In the genomic region with DNA sequence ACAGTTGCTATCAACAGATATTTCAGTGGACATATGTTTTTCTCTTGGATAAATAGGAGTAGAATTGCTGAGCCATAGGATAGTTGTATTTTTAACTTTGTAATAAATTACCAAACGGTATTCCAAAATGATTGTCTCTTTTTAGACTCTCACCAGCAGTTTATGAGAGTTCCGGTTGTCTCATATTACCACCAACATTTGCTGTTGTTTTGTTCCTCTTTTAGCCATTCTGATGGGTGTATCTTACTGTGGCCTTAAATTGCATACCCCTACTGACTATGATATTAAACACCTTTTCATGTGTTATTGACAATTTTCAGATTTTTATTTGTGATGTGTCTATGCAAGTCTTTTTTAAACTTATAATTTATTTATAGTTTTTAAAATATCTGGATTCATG, we compare ENCODE assay signal across 16 cellular contexts. TPM values are rescaled to one million over a fixed set of nuclear protein-coding genes. Genes with fewer than 3 reads are reported as not detected.
DNase-seq lines count a peak whose midpoint lies in the region; ATAC-seq and TF ChIP-seq lines count a peak whose summit lies in the region.
"Had no signal": no experiment of that assay in that cellular context is flagged by ENCODE, and none has a peak within 500 bp of the region (broad histone marks: within the 10 kb centered on the region; RNA-seq: fewer than 3 reads in every experiment).

No MANE protein-coding gene starts in this region.

- 0 out of 2 replicates have a peak, but pooled peaks cover 2% of the 10 kb centered on the region for H4K20me1 ChIP-seq in SU-DHL-6 (ENCODE audit: low read depth, low read length)
- H4K20me1 ChIP-seq: BLaER1 had no signal

- H3K27ac ChIP-seq in SU-DHL-6 (ENCODE audit: low read depth, low read length): no peak overlapping the region
- H3K27ac ChIP-seq: BLaER1 had no signal

- H3K27me3 ChIP-seq in SU-DHL-6 (ENCODE audit: low read length): no peaks in the 10 kb centered on the region
- H3K27me3 ChIP-seq: BLaER1 had no signal

- no peak overlapping the region for H3K9ac ChIP-seq in SU-DHL-6 (ENCODE audit: low read length)
- H3K9ac ChIP-seq: BLaER1 had no signal

- no peaks in the 10 kb centered on the region for H3K9me3 Mint-ChIP-seq in memory B cell
- H3K9me3 Mint-ChIP-seq in osteocyte (ENCODE audit: unreplicated experiment): no peaks in the 10 kb centered on the region
- H3K9me3 Mint-ChIP-seq: CD4-positive, alpha-beta memory T cell had no signal

- ATAC-seq in HG02610 (IDR thresholded peaks at IDR 0.05; ENCODE audit: unreplicated experiment) (peak; percentile 45), memory B cell (ENCODE audit: low read depth) (peak; percentile 61), HG02642 (IDR thresholded peaks at IDR 0.05; ENCODE audit: poor library complexity, unreplicated experiment) (no peak), HG03097 (IDR thresholded peaks at IDR 0.05; ENCODE audit: low FRiP score, unreplicated experiment) (no peak)
- ATAC-seq: GM12878, SK-N-SH treated with all-trans-retinoic acid at 6 μM for 48 hours had no signal

- peaks cover 22% of the 10 kb centered on the region for H3K79me2 ChIP-seq in SU-DHL-6 (ENCODE audit: insufficient read depth, low read length)

- DNase-seq in MV-4-11 (lab: John Stamatoyannopoulos, UW) (peak; percentile 22), memory B cell (ENCODE audit: low spot score in 2 of 2) (no peak), mesenteric fat pad (ENCODE audit: low spot score) (no peak), osteocyte (ENCODE audit: extremely low spot score, unreplicated experiment) (no peak)
- DNase-seq: CD4-positive, alpha-beta memory T cell; NCI-H1092 treated with DMSO at 0.1 percent for 48 hours; NCI-H2081; NK-92 treated with Interleukin-12 subunit alpha and Interleukin-12 subunit beta, amount 100 ng/mL, for 24 hours; SHP77 had no signal

- H3K9me2 ChIP-seq in SU-DHL-6 (replicated peaks; ENCODE audit: insufficient read depth, low read length): no peaks in the 10 kb centered on the region

- H3K4me2 ChIP-seq in SU-DHL-6 (ENCODE audit: low read depth, low read length, poor library complexity, severe bottlenecking): peak overlapping the region; percentile 5
- H3K4me2 ChIP-seq: BLaER1 had no signal

- H3K27ac Mint-ChIP-seq in memory B cell (peak overlapping the region; percentile 8), osteocyte (ENCODE audit: unreplicated experiment) (no peak overlapping the region)

- H2AFZ ChIP-seq in SU-DHL-6 (ENCODE audit: low read depth, low read length, severe bottlenecking): no peak overlapping the region

- H3K4me3 ChIP-seq in SU-DHL-6 (ENCODE audit: insufficient read depth, low read length, poor library complexity, severe bottlenecking): no peak overlapping the region
- H3K4me3 ChIP-seq: BLaER1, GM12878 had no signal

- no peaks in the 10 kb centered on the region for H3K27me3 Mint-ChIP-seq in memory B cell
- no peaks in the 10 kb centered on the region for H3K27me3 Mint-ChIP-seq in osteocyte (ENCODE audit: unreplicated experiment)
- H3K27me3 Mint-ChIP-seq: CD4-positive, alpha-beta memory T cell had no signal

- no peaks in the 10 kb centered on the region for H3K9me3 ChIP-seq in SU-DHL-6 (ENCODE audit: insufficient read depth, low read length)
- H3K9me3 ChIP-seq: BLaER1 had no signal

- TF ChIP-seq CTCF in SU-DHL-6 (IDR thresholded peaks at IDR 0.05; ENCODE audit: insufficient read depth, low read length, poor library complexity, severe bottlenecking): no peak
- no peak for TF ChIP-seq CTCF in osteocyte (IDR thresholded peaks at IDR 0.05)

- H3K36me3 ChIP-seq in SU-DHL-6 (ENCODE audit: low read length): peaks cover 11% of the 10 kb centered on the region; the same call in 1 of the 2 replicates

- H3K4me3 Mint-ChIP-seq in memory B cell (no peak overlapping the region), osteocyte (ENCODE audit: unreplicated experiment) (no peak overlapping the region)
- H3K4me3 Mint-ChIP-seq: CD4-positive, alpha-beta memory T cell had no signal

- H3K4me1 Mint-ChIP-seq in memory B cell (peaks cover 29% of the 10 kb centered on the region), osteocyte (ENCODE audit: unreplicated experiment) (peaks cover 59% of the 10 kb centered on the region)

- H3K36me3 Mint-ChIP-seq in memory B cell (peaks cover 9% of the 10 kb centered on the region), osteocyte (ENCODE audit: unreplicated experiment) (peaks cover 28% of the 10 kb centered on the region)

- H3F3A ChIP-seq in SU-DHL-6 (ENCODE audit: insufficient read depth): peaks cover 6% of the 10 kb centered on the region; the same call in 1 of the 2 replicates

RNA-seq across cellular contexts. Expression of a gene that starts 39.7 kb away (rescaled TPM):
- total RNA-seq in mesenteric fat pad: 15.5 TPM
- total RNA-seq in osteocyte: 44.4 and 46.0 TPM in 2 replicates

RNA-seq across cellular contexts. Expression of a gene that starts 45.3 kb away (rescaled TPM):
- total RNA-seq in mesenteric fat pad: 45.1 TPM
- total RNA-seq in osteocyte: 45.8 and 54.0 TPM in 2 replicates

Comparison
In these comparisons a context has a peak if more than half of its experiments do, and no peak if none do; other contexts are left out.
1. ATAC-seq: peak in HG02610 (single experiment) and memory B cell (single experiment); none in HG02642 (single experiment) and HG03097 (single experiment).